ENCODE assay signal across 22 cellular contexts in the genomic region with DNA sequence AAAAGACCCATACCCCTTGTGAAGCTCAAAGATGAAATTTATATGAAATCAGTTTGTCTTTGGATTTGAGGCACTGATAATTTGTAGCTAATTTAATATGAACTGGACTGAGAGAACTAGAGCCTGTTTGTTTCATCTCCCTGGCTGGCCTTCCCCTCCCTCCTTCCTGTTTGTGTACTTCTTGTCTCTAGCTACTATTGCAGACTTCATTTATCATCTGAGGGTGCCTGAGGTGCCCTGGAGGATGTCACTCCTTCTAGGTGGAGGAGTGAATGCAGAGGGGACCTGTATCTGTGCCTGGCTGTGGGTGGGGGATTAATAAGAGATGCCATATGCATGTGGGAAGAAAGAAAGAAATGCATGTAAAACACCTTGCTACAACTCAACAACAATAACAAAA.
"Had no signal": no experiment of that assay in that cellular context is flagged by ENCODE, and none has a peak within 500 bp of the region (broad histone marks: within the 10 kb centered on the region; RNA-seq: fewer than 3 reads in every experiment).

No MANE protein-coding gene starts in this region.

- DNase-seq: activated CD4-positive, alpha-beta memory T cell treated with anti-CD3 and anti-CD28 coated beads, Interleukin-2, amount 10 ng/mL, durations not matched to agents 7 days and 5 days; activated CD4-positive, alpha-beta T cell treated with anti-CD3 and anti-CD28 coated beads for 1 hour; activated CD8-positive, alpha-beta memory T cell treated with anti-CD3 and anti-CD28 coated beads, Interleukin-2, amount 50 U/mL, for 4 hours; activated gamma-delta T cell treated with Interleukin-2 at 50 U/mL for 16 hours; erythroblast; foreskin melanocyte; hypothalamus; lower lobe of right lung; occipital lobe; right cardiac atrium; stimulated activated CD4-positive, alpha-beta T cell treated with anti-CD3 and anti-CD28 coated beads, Interleukin-2, amount 100 ng/mL, for 48 hours; stimulated activated naive CD8-positive, alpha-beta T cell treated with anti-CD3 and anti-CD28 coated beads, Interleukin-15, amount 100 ng/mL, for 72 hours; transverse colon; WERI-Rb-1 had no signal

- H3K27me3 ChIP-seq: adrenal gland, breast epithelium, suprapubic skin, transverse colon, vagina had no signal

- H3K4me1 ChIP-seq: breast epithelium, lower lobe of right lung, prostate gland, suprapubic skin, transverse colon, vagina had no signal

- H3K4me3 ChIP-seq: adrenal gland, breast epithelium, coronary artery, lower lobe of right lung, prostate gland, suprapubic skin, transverse colon, vagina had no signal

- ATAC-seq: lower lobe of right lung; right cardiac atrium; SK-N-SH treated with all-trans-retinoic acid at 6 μM for 48 hours; stimulated activated naive CD8-positive, alpha-beta T cell treated with anti-CD3 and anti-CD28 coated beads, Interleukin-15, amount 100 ng/mL, for 72 hours had no signal

- H3K27ac Mint-ChIP-seq: activated CD4-positive, alpha-beta memory T cell treated with anti-CD3 and anti-CD28 coated beads, Interleukin-2, amount 10 ng/mL, durations not matched to agents 7 days and 5 days; nephron; stimulated activated naive CD8-positive, alpha-beta T cell treated with anti-CD3 and anti-CD28 coated beads, Interleukin-15, amount 100 ng/mL, for 72 hours had no signal

- H3K27ac ChIP-seq: adrenal gland, breast epithelium, coronary artery, lower lobe of right lung, prostate gland, suprapubic skin, transverse colon, vagina, WERI-Rb-1 had no signal

- H3K9me3 ChIP-seq: adrenal gland, breast epithelium, lower lobe of right lung, prostate gland, suprapubic skin, transverse colon, vagina had no signal

- H3K4me3 Mint-ChIP-seq: activated CD4-positive, alpha-beta memory T cell treated with anti-CD3 and anti-CD28 coated beads, Interleukin-2, amount 10 ng/mL, durations not matched to agents 7 days and 5 days; nephron had no signal

- H3K36me3 ChIP-seq: adrenal gland, breast epithelium, lower lobe of right lung, prostate gland, suprapubic skin, transverse colon, vagina, WERI-Rb-1 had no signal

- H3K4me1 Mint-ChIP-seq: nephron had no signal

- H3K9me3 Mint-ChIP-seq: activated CD4-positive, alpha-beta memory T cell treated with anti-CD3 and anti-CD28 coated beads, Interleukin-2, amount 10 ng/mL, durations not matched to agents 7 days and 5 days; nephron; stimulated activated naive CD8-positive, alpha-beta T cell treated with anti-CD3 and anti-CD28 coated beads, Interleukin-15, amount 100 ng/mL, for 72 hours had no signal

- H3K27me3 Mint-ChIP-seq: stimulated activated naive CD8-positive, alpha-beta T cell treated with anti-CD3 and anti-CD28 coated beads, Interleukin-15, amount 100 ng/mL, for 72 hours had no signal
